ENCODE assay signal across 19 cellular contexts in the genomic region with DNA sequence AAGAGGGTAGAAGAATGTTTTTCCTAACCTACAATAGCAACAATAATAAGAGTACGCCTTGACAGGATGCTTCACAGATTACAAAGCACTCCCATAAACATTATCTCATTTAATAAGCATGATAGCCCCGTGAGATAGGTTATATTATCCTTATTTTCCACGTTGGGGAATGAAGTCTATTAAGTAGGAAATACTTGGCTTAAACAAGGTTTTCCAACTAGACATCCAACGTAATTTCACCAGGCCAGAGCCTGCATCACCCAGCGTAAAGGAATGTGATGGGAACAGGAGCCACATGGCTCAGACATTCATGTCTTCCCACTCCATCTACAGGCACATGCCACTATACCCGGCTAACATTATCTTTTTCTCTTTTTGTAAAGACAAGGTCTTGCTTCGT.
DNase-seq lines count a peak whose midpoint lies in the region; ATAC-seq, FAIRE-seq and TF ChIP-seq lines count a peak whose summit lies in the region.
"Had no signal": no experiment of that assay in that cellular context is flagged by ENCODE, and none has a peak within 500 bp of the region (broad histone marks: within the 10 kb centered on the region; RNA-seq: fewer than 3 reads in every experiment).

No MANE protein-coding gene starts in this region.

- H3K36me3 Mint-ChIP-seq in activated T-helper 1 cell treated with anti-CD3 and anti-CD28 coated beads, Interleukin-12 subunit alpha, Interleukin-12 subunit beta, Interleukin-2, Interleukin-4 antibody, amounts not matched to agents 30 ng/mL and 10 ng/mL and 1 ng/mL, durations not matched to agents 14 hours and 24 hours and 36 hours (ENCODE audit: low read depth) = peaks cover 26% of the 10 kb centered on the region

- H3K4me1 Mint-ChIP-seq in activated T-helper 1 cell treated with anti-CD3 and anti-CD28 coated beads, Interleukin-12 subunit alpha, Interleukin-12 subunit beta, Interleukin-2, Interleukin-4 antibody, amounts not matched to agents 30 ng/mL and 10 ng/mL and 1 ng/mL, durations not matched to agents 14 hours and 24 hours and 36 hours (ENCODE audit: low read depth) = peaks cover 67% of the 10 kb centered on the region

- no peak overlapping the region for H3K27ac ChIP-seq in small intestine (ENCODE audit: low read depth in 1 of 2, low read length in 1 of 2)
- H3K27ac ChIP-seq: C4-2B, thoracic aorta had no signal

- POLR2A ChIA-PET in AG04449 (lab: Yijun Ruan, JAX) = interaction anchor here (0.6 to 1.2 kb wide), 2 partner anchors 208 to 224 kb away, joined by 3 to 5 read pairs; a partner anchor contains a TSS

- in situ Hi-C loops in Caki2 (cut with HindIII; ENCODE audit: low pct_unique_long_range_greater_than_20kb, low sequenced_read_pairs) = no loop called here

- H3K36me3 ChIP-seq in small intestine (ENCODE audit: control insufficient read depth in 2 of 2, insufficient read depth in 2 of 2, low read length in 2 of 2) = no peaks in the 10 kb centered on the region
- H3K36me3 ChIP-seq: thoracic aorta had no signal

- DNase-seq in AG04449 (ENCODE audit: low read depth, low spot score) (peak; percentile 57), Caki2 (ENCODE audit: low read depth) (peak; percentile 59), hepatic stellate cell (ENCODE audit: low spot score) (peak; percentile 40), DMS53 treated with DMSO at 0.1 percent for 48 hours (lab: John Stamatoyannopoulos, UW; ENCODE audit: unreplicated experiment) (no peak), small intestine (no peak)
- no peak for DNase-seq in activated T-helper 1 cell treated with anti-CD3 and anti-CD28 coated beads, Interleukin-12 subunit alpha, Interleukin-12 subunit beta, Interleukin-2, Interleukin-4 antibody, amounts not matched to agents 30 ng/mL and 10 ng/mL and 1 ng/mL, durations not matched to agents 14 hours and 24 hours and 36 hours (ENCODE audit: low spot score)
- DNase-seq: activated CD4-positive, alpha-beta T cell treated with anti-CD3 and anti-CD28 coated beads, Interleukin-2, amount 50 U/mL, for 1 hour; activated gamma-delta T cell; caudate nucleus; NCI-H1930; NCI-H69; T1000 had no signal

- H3K27ac Mint-ChIP-seq in activated T-helper 1 cell treated with anti-CD3 and anti-CD28 coated beads, Interleukin-12 subunit alpha, Interleukin-12 subunit beta, Interleukin-2, Interleukin-4 antibody, amounts not matched to agents 30 ng/mL and 10 ng/mL and 1 ng/mL, durations not matched to agents 14 hours and 24 hours and 36 hours = peak overlapping the region; percentile 37

- CTCF ChIA-PET in AG04449 (lab: Yijun Ruan, JAX) = interaction anchor here (1.3 to 2.7 kb wide), 3 partner anchors 10 to 270 kb away, joined by 3 to 19 read pairs (median 3); no protein-coding TSS in a partner anchor

- no peaks in the 10 kb centered on the region for H3K27me3 Mint-ChIP-seq in activated T-helper 1 cell treated with anti-CD3 and anti-CD28 coated beads, Interleukin-12 subunit alpha, Interleukin-12 subunit beta, Interleukin-2, Interleukin-4 antibody, amounts not matched to agents 30 ng/mL and 10 ng/mL and 1 ng/mL, durations not matched to agents 14 hours and 24 hours and 36 hours (ENCODE audit: insufficient read depth)

- no peak for FAIRE-seq in small intestine (lab: Jason Lieb, UNC)
- FAIRE-seq: endothelial cell of umbilical vein, GM12892, islet of Langerhans had no signal

- no peaks in the 10 kb centered on the region for H3K9me3 ChIP-seq in small intestine (ENCODE audit: control insufficient read depth, low read depth)
- H3K9me3 ChIP-seq: thoracic aorta had no signal

- no peak for ATAC-seq in HG03342 (IDR thresholded peaks at IDR 0.05; ENCODE audit: unreplicated experiment)
- ATAC-seq in HG03378 (IDR thresholded peaks at IDR 0.05; ENCODE audit: unreplicated experiment) = no peak

- intact Hi-C loops in activated T-helper 1 cell treated with anti-CD3 and anti-CD28 coated beads, Interleukin-12 subunit alpha, Interleukin-12 subunit beta, Interleukin-2, Interleukin-4 antibody, amounts not matched to agents 30 ng/mL and 10 ng/mL and 1 ng/mL, durations not matched to agents 14 hours and 24 hours and 36 hours (cut with micrococcal nuclease) = no loop called here

- H3K4me1 ChIP-seq in small intestine (ENCODE audit: control insufficient read depth in 2 of 2, insufficient read depth in 1 of 2, low read depth in 1 of 2, low read length in 1 of 2) = no peaks in the 10 kb centered on the region

- no peak for TF ChIP-seq CTCF in AG04449 (IDR thresholded peaks at IDR 0.05; ENCODE audit: insufficient read depth, low read length, missing control alignments)

- 72 to 86% (median 82%) methylated on average over 7 of the region's 7 CpGs for WGBS in small intestine, 3 donors

- H3K4me3 ChIP-seq in AG04449 (ENCODE audit: low read depth, low read length) (no peak overlapping the region), small intestine (ENCODE audit: low read depth in 1 of 2, low read length in 2 of 2) (no peak overlapping the region)
- H3K4me3 ChIP-seq: thoracic aorta had no signal

- no peaks in the 10 kb centered on the region for H3K27me3 ChIP-seq in small intestine (ENCODE audit: control insufficient read depth in 2 of 2, insufficient read depth in 2 of 2, low read length in 2 of 2)

- H3K9me3 Mint-ChIP-seq in activated T-helper 1 cell treated with anti-CD3 and anti-CD28 coated beads, Interleukin-12 subunit alpha, Interleukin-12 subunit beta, Interleukin-2, Interleukin-4 antibody, amounts not matched to agents 30 ng/mL and 10 ng/mL and 1 ng/mL, durations not matched to agents 14 hours and 24 hours and 36 hours = peaks cover 18% of the 10 kb centered on the region

- H3K4me3 Mint-ChIP-seq in activated T-helper 1 cell treated with anti-CD3 and anti-CD28 coated beads, Interleukin-12 subunit alpha, Interleukin-12 subunit beta, Interleukin-2, Interleukin-4 antibody, amounts not matched to agents 30 ng/mL and 10 ng/mL and 1 ng/mL, durations not matched to agents 14 hours and 24 hours and 36 hours = no peak overlapping the region

Comparison
In these comparisons a context has a peak if more than half of its experiments do, and no peak if none do; other contexts are left out.
1. DNase-seq: peak in AG04449 (single experiment), Caki2 (single experiment) and hepatic stellate cell (single experiment); none in activated T-helper 1 cell treated with anti-CD3 and anti-CD28 coated beads, Interleukin-12 subunit alpha, Interleukin-12 subunit beta, Interleukin-2, Interleukin-4 antibody, amounts not matched to agents 30 ng/mL and 10 ng/mL and 1 ng/mL, durations not matched to agents 14 hours and 24 hours and 36 hours (single experiment), DMS53 treated with DMSO at 0.1 percent for 48 hours (single experiment) and small intestine (single experiment).